Comparison of ENCODE assay signal across 8 cellular contexts in genomic region chr5:132490484-132491367, GRCh38.
DNase-seq lines count a peak whose midpoint lies in the region; ATAC-seq and TF ChIP-seq lines count a peak whose summit lies in the region.

A gene with protein sequence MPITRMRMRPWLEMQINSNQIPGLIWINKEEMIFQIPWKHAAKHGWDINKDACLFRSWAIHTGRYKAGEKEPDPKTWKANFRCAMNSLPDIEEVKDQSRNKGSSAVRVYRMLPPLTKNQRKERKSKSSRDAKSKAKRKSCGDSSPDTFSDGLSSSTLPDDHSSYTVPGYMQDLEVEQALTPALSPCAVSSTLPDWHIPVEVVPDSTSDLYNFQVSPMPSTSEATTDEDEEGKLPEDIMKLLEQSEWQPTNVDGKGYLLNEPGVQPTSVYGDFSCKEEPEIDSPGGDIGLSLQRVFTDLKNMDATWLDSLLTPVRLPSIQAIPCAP (minus strand): TSS chr5:132490773. CDS start chr5:132489478, 1,295 bp downstream.

- ATAC-seq in GM19023 (IDR thresholded peaks at IDR 0.05; ENCODE audit: unreplicated experiment) (peak; percentile 82), HG03196 (IDR thresholded peaks at IDR 0.05; ENCODE audit: unreplicated experiment) (peak; percentile 77)

- TF ChIP-seq CTCF in AG10803 (conservative IDR thresholded peaks at IDR 0.05; ENCODE audit: low read length): no peak

- peak within 1 kb of the TSS; percentile 91 for H3K4me3 ChIP-seq in AG10803 (ENCODE audit: low read length)

- H3K27ac ChIP-seq in caudate nucleus (ENCODE audit: low read depth, low read length): peak within 1 kb of the TSS; percentile 86

- peak; percentile 96 for DNase-seq in AG10803 (ENCODE audit: low read depth)
- peak; percentile 45 for DNase-seq in NCI-H345 treated with DMSO at 0.1 percent for 48 hours (lab: John Stamatoyannopoulos, UW; ENCODE audit: unreplicated experiment)
- peak; percentile 96 to 98 (median 97) for DNase-seq in activated CD4-positive, CD25-positive, alpha-beta regulatory T cell (lab: John Stamatoyannopoulos, UW)
- peak; percentile 31 to 97 (median 86) for DNase-seq in caudate nucleus (lab: John Stamatoyannopoulos, UW)
- peak; percentile 97 for DNase-seq in iris pigment epithelial cell (ENCODE audit: low read depth)
- peak; percentile 97 to 99 (median 98) for DNase-seq in stimulated activated CD4-positive, alpha-beta T cell treated with anti-CD3 and anti-CD28 coated beads, Interleukin-12 subunit alpha, Interleukin-12 subunit beta, amount 100 ng/mL, for 48 hours (ENCODE audit: low read depth in 2 of 3, low spot score in 1 of 3)

Comparison
In these comparisons a context has a peak if more than half of its experiments do, and no peak if none do; other contexts are left out.
1. Peak in every context shown above with its lines: DNase-seq, ATAC-seq, H3K4me3 ChIP-seq and H3K27ac ChIP-seq.
2. DNase-seq: peak in every context shown above with its lines; median percentile 98 in stimulated activated CD4-positive, alpha-beta T cell treated with anti-CD3 and anti-CD28 coated beads, Interleukin-12 subunit alpha, Interleukin-12 subunit beta, amount 100 ng/mL, for 48 hours; 97 in activated CD4-positive, CD25-positive, alpha-beta regulatory T cell; 97 in iris pigment epithelial cell; 96 in AG10803; 86 in caudate nucleus; 45 in NCI-H345 treated with DMSO at 0.1 percent for 48 hours.